In genomic region chr17:40168262-40168832, GRCh38 we compare ENCODE assay signal across 8 cellular contexts. TPM values are rescaled to one million over a fixed set of nuclear protein-coding genes. Genes with fewer than 3 reads are reported as not detected.
A peak's percentile ranks its signal among the peaks of the same experiment; 100 is the strongest.
DNase-seq lines count a peak whose midpoint lies in the region; ATAC-seq, FAIRE-seq and TF ChIP-seq lines count a peak whose summit lies in the region.

No MANE protein-coding gene starts in this region.

- 0 out of 2 replicates have a peak overlapping the region, but pooled peaks have one; percentile 62 for H3K27ac ChIP-seq in H1 (ENCODE audit: low read depth, low read length)

- no peak overlapping the region for H2AFZ ChIP-seq in H1 (ENCODE audit: low read length)

- TF ChIP-seq RAD21 in H1 (IDR thresholded peaks at IDR 0.05 in 1 of 2, conservative IDR thresholded peaks at IDR 0.05 in 1 of 2; ENCODE audit: low read depth in 2 of 2, low read length in 2 of 2), result peak; percentile 59 to 63

- H3K4me2 ChIP-seq in H1 (ENCODE audit: insufficient read depth in 1 of 2, low read depth in 2 of 2, low read length in 2 of 2), result no peak overlapping the region

- peak in 2 of 3 experiments; percentile 51 to 77; a peak in 3 of 4 replicates for TF ChIP-seq CTCF in H1 (IDR thresholded peaks at IDR 0.05; ENCODE audit: control extremely low read depth in 1 of 3, insufficient read depth in 1 of 3, low read depth in 1 of 3, low read length in 3 of 3)

- no peak overlapping the region for H3K4ac ChIP-seq in H1 (replicated peaks; ENCODE audit: insufficient read length, low read depth, low read length)

- no peak overlapping the region for H2AK5ac ChIP-seq in H1 (ENCODE audit: low read depth, low read length)

- H2BK12ac ChIP-seq in H1 (ENCODE audit: low read depth, low read length), result peak overlapping the region; percentile 90; the same call in 1 of the 2 replicates

- FAIRE-seq in TTC549 (lab: Jason Lieb, UNC), result peak; percentile 62
- peak; percentile 91 for FAIRE-seq in H1 (lab: Jason Lieb, UNC)
- no peak for FAIRE-seq in urothelium cell line (lab: Jason Lieb, UNC)

- H3K9ac ChIP-seq in H1 (replicated peaks in 1 of 4; ENCODE audit: extremely low read depth in 1 of 4, low read depth in 3 of 4, low read length in 3 of 4), result no peak overlapping the region

- POLR2A ChIA-PET in H1 (lab: Charles Lee; ENCODE audit: partially characterized antibody), result interaction anchor here (0.6 to 3.6 kb wide), 16 partner anchors 9 to 330 kb away, joined by 3 to 22 read pairs (median 7); partner anchors contain the start of genes CASC3, MSL1, NR1D1 and RAPGEFL1

- WGBS in H1 (ENCODE audit: extremely low coverage in 1 of 2, insufficient coverage in 1 of 2, insufficient read length in 1 of 2, insufficient replicate concordance in 2 of 2, low coverage in 1 of 2, low lambda C conversion rate in 2 of 2, missing lambda C conversion rate in 1 of 2), 2 experiments, result 62% methylated on average over 11 of the region's 11 CpGs; no CpG with 5 or more reads in 1 of the 2 experiments

- H3K27me3 ChIP-seq in H1 (replicated peaks in 1 of 4; ENCODE audit: control insufficient read depth in 3 of 4, extremely low read depth in 1 of 4, insufficient read depth in 3 of 4, low read length in 3 of 4), result no peaks in the 10 kb centered on the region

- no peak overlapping the region for H3K18ac ChIP-seq in H1 (ENCODE audit: extremely low read depth, low read length)

- H3K79me2 ChIP-seq in H1 (ENCODE audit: control insufficient read depth in 1 of 2, insufficient read depth in 2 of 2, low read length in 2 of 2), result no peaks in the 10 kb centered on the region

- no peak for ATAC-seq in HG03108 (IDR thresholded peaks at IDR 0.05; ENCODE audit: unreplicated experiment)

- H2BK120ac ChIP-seq in H1 (replicated peaks; ENCODE audit: low read depth, low read length), result no peak overlapping the region

- peak overlapping the region; percentile 69; the same call in 1 of the 2 replicates for H2BK5ac ChIP-seq in H1 (ENCODE audit: low read depth, low read length)

- TF ChIP-seq POLR2A in H1 (IDR thresholded peaks at IDR 0.05; ENCODE audit: control extremely low read depth in 1 of 2, low read depth in 2 of 2, low read length in 2 of 2), result no peak

- peak in 1 of 2 experiments; percentile 36; a peak in 1 of 3 replicates for TF ChIP-seq EP300 in H1 (IDR thresholded peaks at IDR 0.05; ENCODE audit: borderline replicate concordance in 1 of 2, low read depth in 2 of 2, low read length in 2 of 2)

- no peaks in the 10 kb centered on the region for H3K79me1 ChIP-seq in H1 (ENCODE audit: low read depth, low read length)

- CTCF ChIA-PET in H1 (lab: Charles Lee; ENCODE audit: partially characterized antibody), result interaction anchor here (0.7 to 3.1 kb wide), 42 partner anchors 8 to 159 kb away, joined by 3 to 59 read pairs (median 4); partner anchors contain the start of genes CSF3 and MED24

- peaks cover 47 to 84% (median 72%) of the 10 kb centered on the region in 4 experiments for H3K36me3 ChIP-seq in H1 (ENCODE audit: control insufficient read depth in 2 of 4, insufficient read depth in 4 of 4, low read length in 3 of 4)

- no peaks in the 10 kb centered on the region for H3K9me3 ChIP-seq in H1 (ENCODE audit: insufficient read depth in 2 of 2, low read depth in 1 of 2, low read length in 1 of 2)

- H3K23me2 ChIP-seq in H1 (ENCODE audit: low read depth, low read length), result no peaks in the 10 kb centered on the region

- no peak overlapping the region for H4K91ac ChIP-seq in H1 (replicated peaks; ENCODE audit: insufficient read length, low read length)

- H4K20me1 ChIP-seq in H1 (replicated peaks in 1 of 2; ENCODE audit: control insufficient read depth in 1 of 2, insufficient read depth in 2 of 2, low read length in 2 of 2), result peaks cover 2 to 3% of the 10 kb centered on the region in 2 experiments

- no peak overlapping the region for H3K14ac ChIP-seq in H1 (ENCODE audit: insufficient read length)

- DNase-seq in activated naive CD4-positive, alpha-beta T cell treated with Interleukin-2 at 50 U/mL for 16 hours, result peak; percentile 27
- DNase-seq in activated naive CD4-positive, alpha-beta T cell (lab: John Stamatoyannopoulos, UW), result no peak
- DNase-seq in NCI-H1105 treated with DMSO at 0.1 percent for 48 hours (lab: John Stamatoyannopoulos, UW), result peak; percentile 45
- peak in 1 of 2 experiments; percentile 59 for DNase-seq in H1 (ENCODE audit: low read depth in 1 of 2, low spot score in 2 of 2)
- peak; percentile 76 for DNase-seq in medulla oblongata (ENCODE audit: extremely low spot score)
- peak; percentile 72 for DNase-seq in urothelium cell line (ENCODE audit: low spot score)

- peaks cover 0 to 6% (median 0%) of the 10 kb centered on the region in 4 experiments; a peak in 2 of 7 replicates for H3K4me1 ChIP-seq in H1 (replicated peaks in 1 of 4; ENCODE audit: control insufficient read depth in 3 of 4, insufficient read depth in 4 of 4, low read length in 3 of 4)

- no peak overlapping the region for H4K8ac ChIP-seq in H1 (ENCODE audit: extremely low read depth, insufficient read depth, low read length)

- no peak overlapping the region for H4K5ac ChIP-seq in H1 (ENCODE audit: insufficient read length, low read depth, low read length)

- H2BK20ac ChIP-seq in H1 (ENCODE audit: low read length), result no peak overlapping the region

- H3K4me3 ChIP-seq in H1 (ENCODE audit: extremely low read depth in 1 of 4, insufficient read depth in 2 of 4, low read depth in 3 of 4, low read length in 4 of 4), result no peak overlapping the region

- H3K56ac ChIP-seq in H1 (replicated peaks; ENCODE audit: insufficient read length, low read depth, low read length), result no peak overlapping the region

- H3K23ac ChIP-seq in H1 (ENCODE audit: insufficient read length), result no peak overlapping the region

- H2BK15ac ChIP-seq in H1 (ENCODE audit: low read length), result no peak overlapping the region

TF ChIP-seq in H1, 55 proteins besides CTCF, POLR2A, EP300 and RAD21:
- peak; percentile 58; the same call in 1 of the 2 replicates for TF ChIP-seq SP1 (IDR thresholded peaks at IDR 0.05; ENCODE audit: low read depth, low read length)
- TF ChIP-seq MAFK (IDR thresholded peaks at IDR 0.05; ENCODE audit: low read depth, low read length), result no peak
- TF ChIP-seq SIN3A (conservative IDR thresholded peaks at IDR 0.05 in 1 of 2, IDR thresholded peaks at IDR 0.05 in 1 of 2; ENCODE audit: low read depth in 1 of 2, low read length in 2 of 2), result peak in 1 of 2 experiments; percentile 44; a peak in 1 of 4 replicates
- peak; percentile 97 for TF ChIP-seq TEAD4 (IDR thresholded peaks at IDR 0.05; ENCODE audit: low read depth, low read length)

RNA-seq across cellular contexts. Expression of gene RAPGEFL1, which starts 8.9 kb away (rescaled TPM):
- 18.1 and 20.2 TPM in 2 replicates for total RNA-seq in H1 (2021; fragmentation: NEBNext Ultra II Directional; extraction: Animal tissue kit (Norgen Biotek cat#: 25700))
- 20.0 and 25.0 TPM in 2 replicates for polyA plus RNA-seq in H1 (2011; rRNA removed)
- polyA plus RNA-seq in H1 (2011; cell fraction: cytosol; rRNA removed), result 18.6 TPM
- polyA plus RNA-seq in H1 (2011; cell fraction: nucleus; rRNA removed), result 80.0 TPM
- 19.0 to 23.2 TPM (median 20.9 TPM) in 4 replicates for polyA plus RNA-seq in H1 (2012, experiment 1 of 2)
- polyA plus RNA-seq in H1 (2012, experiment 2 of 2), result 16.1 TPM
- 9.5 TPM for polyA plus RNA-seq in H1 (2013, experiment 1 of 2)
- 8.0 TPM for polyA plus RNA-seq in H1 (2013, experiment 2 of 2)
- polyA minus RNA-seq in H1 (2011; rRNA and poly(A)+ RNA removed), result 14.1 and 20.0 TPM in 2 replicates
- polyA minus RNA-seq in H1 (2011; cell fraction: cytosol; rRNA and poly(A)+ RNA removed), result 12.9 TPM
- 27.9 TPM for polyA minus RNA-seq in H1 (2011; cell fraction: nucleus; rRNA and poly(A)+ RNA removed)

RNA-seq across cellular contexts. Expression of gene CASC3, which starts 28.0 kb away (rescaled TPM):
- 114 and 116 TPM in 2 replicates for total RNA-seq in H1 (2021; fragmentation: NEBNext Ultra II Directional; extraction: Animal tissue kit (Norgen Biotek cat#: 25700))
- 80.2 and 85.7 TPM in 2 replicates for polyA plus RNA-seq in H1 (2011; rRNA removed)
- 63.6 TPM for polyA plus RNA-seq in H1 (2011; cell fraction: cytosol; rRNA removed)
- 136 TPM for polyA plus RNA-seq in H1 (2011; cell fraction: nucleus; rRNA removed)
- polyA plus RNA-seq in H1 (2012, experiment 1 of 2), result 79.5 to 94.5 TPM (median 87.8 TPM) in 4 replicates
- 49.9 TPM for polyA plus RNA-seq in H1 (2012, experiment 2 of 2)
- polyA plus RNA-seq in H1 (2013, experiment 1 of 2), result 60.2 TPM
- 58.7 TPM for polyA plus RNA-seq in H1 (2013, experiment 2 of 2)
- 76.1 and 78.3 TPM in 2 replicates for polyA minus RNA-seq in H1 (2011; rRNA and poly(A)+ RNA removed)
- 36.5 TPM for polyA minus RNA-seq in H1 (2011; cell fraction: cytosol; rRNA and poly(A)+ RNA removed)
- polyA minus RNA-seq in H1 (2011; cell fraction: nucleus; rRNA and poly(A)+ RNA removed), result 81.4 TPM

RNA-seq across cellular contexts. Expression of gene MSL1, which starts 46.6 kb away (rescaled TPM):
- total RNA-seq in H1 (2021; fragmentation: NEBNext Ultra II Directional; extraction: Animal tissue kit (Norgen Biotek cat#: 25700)), result 66.5 and 69.2 TPM in 2 replicates
- 18.2 and 24.1 TPM in 2 replicates for polyA plus RNA-seq in H1 (2011; rRNA removed)
- polyA plus RNA-seq in H1 (2011; cell fraction: cytosol; rRNA removed), result 39.2 TPM
- polyA plus RNA-seq in H1 (2011; cell fraction: nucleus; rRNA removed), result 50.9 TPM
- 47.3 to 75.1 TPM (median 51.3 TPM) in 4 replicates for polyA plus RNA-seq in H1 (2012, experiment 1 of 2)
- polyA plus RNA-seq in H1 (2012, experiment 2 of 2), result 24.4 TPM
- polyA plus RNA-seq in H1 (2013, experiment 1 of 2), result 59.8 TPM
- 53.4 TPM for polyA plus RNA-seq in H1 (2013, experiment 2 of 2)
- 35.9 and 42.1 TPM in 2 replicates for polyA minus RNA-seq in H1 (2011; rRNA and poly(A)+ RNA removed)
- 35.1 TPM for polyA minus RNA-seq in H1 (2011; cell fraction: cytosol; rRNA and poly(A)+ RNA removed)
- polyA minus RNA-seq in H1 (2011; cell fraction: nucleus; rRNA and poly(A)+ RNA removed), result 36.6 TPM

RNA-seq across cellular contexts. Expression of gene WIPF2, which starts 50.8 kb away (rescaled TPM):
- total RNA-seq in H1 (2021; fragmentation: NEBNext Ultra II Directional; extraction: Animal tissue kit (Norgen Biotek cat#: 25700)), result 21.1 and 25.3 TPM in 2 replicates
- 6.9 and 9.2 TPM in 2 replicates for polyA plus RNA-seq in H1 (2011; rRNA removed)
- polyA plus RNA-seq in H1 (2011; cell fraction: cytosol; rRNA removed), result 3.8 TPM
- 8.9 TPM for polyA plus RNA-seq in H1 (2011; cell fraction: nucleus; rRNA removed)
- polyA plus RNA-seq in H1 (2012, experiment 1 of 2), result 14.4 to 20.0 TPM (median 16.0 TPM) in 4 replicates
- 9.9 TPM for polyA plus RNA-seq in H1 (2012, experiment 2 of 2)
- polyA plus RNA-seq in H1 (2013, experiment 1 of 2), result 13.7 TPM
- polyA plus RNA-seq in H1 (2013, experiment 2 of 2), result 13.5 TPM
- 7.9 and 9.3 TPM in 2 replicates for polyA minus RNA-seq in H1 (2011; rRNA and poly(A)+ RNA removed)
- 6.1 TPM for polyA minus RNA-seq in H1 (2011; cell fraction: cytosol; rRNA and poly(A)+ RNA removed)
- 4.3 TPM for polyA minus RNA-seq in H1 (2011; cell fraction: nucleus; rRNA and poly(A)+ RNA removed)

Comparison
In these comparisons a context has a peak if more than half of its experiments do, and no peak if none do; other contexts are left out.
1. DNase-seq: peak in activated naive CD4-positive, alpha-beta T cell treated with Interleukin-2 at 50 U/mL for 16 hours (single experiment), NCI-H1105 treated with DMSO at 0.1 percent for 48 hours (single experiment), medulla oblongata (single experiment) and urothelium cell line (single experiment); none in activated naive CD4-positive, alpha-beta T cell (0 of 4).